32 cellular contexts compared by ENCODE assay signal in the genomic region with DNA sequence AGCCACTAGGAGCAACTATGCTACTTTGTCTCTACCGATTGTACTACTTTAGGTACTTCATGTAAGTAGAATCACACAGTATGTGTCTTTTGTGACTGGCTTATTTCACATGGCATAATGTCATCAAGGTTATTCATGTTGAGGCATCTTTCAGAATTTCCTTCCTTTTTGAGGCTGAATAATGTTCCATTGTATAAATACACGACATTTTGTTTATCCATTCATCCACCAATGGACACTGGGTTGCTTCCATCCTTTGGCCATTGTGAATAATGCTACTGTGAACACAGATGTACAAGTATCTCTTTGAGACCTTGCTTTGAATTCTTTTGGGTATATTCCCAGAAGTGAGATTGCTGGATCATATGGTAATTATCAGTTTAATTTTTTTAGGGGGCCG.
"Had no signal": no experiment of that assay in that cellular context is flagged by ENCODE, and none has a peak within 500 bp of the region (broad histone marks: within the 10 kb centered on the region; RNA-seq: fewer than 3 reads in every experiment).

No MANE protein-coding gene starts in this region.

- H3K27ac ChIP-seq: ascending aorta, cardiac muscle cell, coronary artery, esophagus muscularis mucosa, foreskin keratinocyte, left lung, lower lobe of right lung, pancreas, psoas muscle, right atrium auricular region, stomach, testis had no signal

- H3K27ac Mint-ChIP-seq: activated CD4-positive, alpha-beta memory T cell treated with anti-CD3 and anti-CD28 coated beads for 36 hours; activated CD4-positive, alpha-beta T cell treated with anti-CD3 and anti-CD28 coated beads, Interleukin-2, amount 10 ng/mL, durations not matched to agents 24 days and 14 days; activated naive CD4-positive, alpha-beta T cell treated with anti-CD3 and anti-CD28 coated beads, Interleukin-2, amount 10 ng/mL, durations not matched to agents 7 days and 5 days; activated naive CD8-positive, alpha-beta T cell treated with anti-CD3 and anti-CD28 coated beads, Interleukin-2, amount 10 ng/mL, durations not matched to agents 7 days and 5 days; activated T-helper 1 cell treated with anti-CD3 and anti-CD28 coated beads, Interleukin-12 subunit alpha, Interleukin-12 subunit beta, Interleukin-2, Interleukin-4 antibody, amounts not matched to agents 30 ng/mL and 10 ng/mL and 1 ng/mL, durations not matched to agents 14 hours and 24 hours and 36 hours; brain; endodermal cell; stimulated activated naive B cell treated with anti-CD40 and anti-IgM and Interleukin-4, amounts not matched to agents 10 μg/mL and 1 μg/mL and 100 μg/mL, for 72 hours had no signal

- H3K9me3 Mint-ChIP-seq: activated CD4-positive, alpha-beta memory T cell treated with anti-CD3 and anti-CD28 coated beads for 36 hours; activated CD4-positive, alpha-beta T cell treated with anti-CD3 and anti-CD28 coated beads, Interleukin-2, amount 10 ng/mL, durations not matched to agents 24 days and 14 days; activated naive CD4-positive, alpha-beta T cell treated with anti-CD3 and anti-CD28 coated beads, Interleukin-2, amount 10 ng/mL, durations not matched to agents 7 days and 5 days; activated naive CD8-positive, alpha-beta T cell treated with anti-CD3 and anti-CD28 coated beads, Interleukin-2, amount 10 ng/mL, durations not matched to agents 7 days and 5 days; activated T-helper 1 cell treated with anti-CD3 and anti-CD28 coated beads, Interleukin-12 subunit alpha, Interleukin-12 subunit beta, Interleukin-2, Interleukin-4 antibody, amounts not matched to agents 30 ng/mL and 10 ng/mL and 1 ng/mL, durations not matched to agents 14 hours and 24 hours and 36 hours; endodermal cell; stimulated activated naive B cell treated with anti-CD40 and anti-IgM and Interleukin-4, amounts not matched to agents 10 μg/mL and 1 μg/mL and 100 μg/mL, for 72 hours had no signal

- H3K36me3 Mint-ChIP-seq: activated CD4-positive, alpha-beta memory T cell treated with anti-CD3 and anti-CD28 coated beads for 36 hours; activated naive CD4-positive, alpha-beta T cell treated with anti-CD3 and anti-CD28 coated beads, Interleukin-2, amount 10 ng/mL, durations not matched to agents 7 days and 5 days; naive B cell had no signal

- H3K27me3 Mint-ChIP-seq: activated CD4-positive, alpha-beta memory T cell treated with anti-CD3 and anti-CD28 coated beads for 36 hours; activated CD4-positive, alpha-beta T cell treated with anti-CD3 and anti-CD28 coated beads, Interleukin-2, amount 10 ng/mL, durations not matched to agents 24 days and 14 days; activated naive CD4-positive, alpha-beta T cell treated with anti-CD3 and anti-CD28 coated beads, Interleukin-2, amount 10 ng/mL, durations not matched to agents 7 days and 5 days; activated naive CD8-positive, alpha-beta T cell treated with anti-CD3 and anti-CD28 coated beads, Interleukin-2, amount 10 ng/mL, durations not matched to agents 7 days and 5 days; brain; naive B cell; stimulated activated naive B cell treated with anti-CD40 and anti-IgM and Interleukin-4, amounts not matched to agents 10 μg/mL and 1 μg/mL and 100 μg/mL, for 72 hours had no signal

- DNase-seq: activated CD4-positive, alpha-beta memory T cell treated with anti-CD3 and anti-CD28 coated beads for 36 hours; activated CD4-positive, alpha-beta T cell treated with anti-CD3 and anti-CD28 coated beads, Interleukin-2, amount 10 ng/mL, durations not matched to agents 24 days and 14 days; activated CD4-positive, CD25-positive, alpha-beta regulatory T cell treated with anti-CD3 and anti-CD28 coated beads, Interleukin-2, amount 50 U/mL, for 72 hours; activated CD8-positive, alpha-beta memory T cell treated with anti-CD3 and anti-CD28 coated beads, Interleukin-2, amount 50 U/mL, for 4 hours; activated gamma-delta T cell; activated naive CD4-positive, alpha-beta T cell treated with anti-CD3 and anti-CD28 coated beads, Interleukin-2, amount 10 ng/mL, durations not matched to agents 7 days and 5 days; activated naive CD8-positive, alpha-beta T cell treated with anti-CD3 and anti-CD28 coated beads, Interleukin-2, amount 10 ng/mL, durations not matched to agents 7 days and 5 days; activated T-cell treated with anti-CD3 and anti-CD28 coated beads, Interleukin-2, amount 50 U/mL, for 1 hour; endodermal cell; foreskin keratinocyte; kidney glomerular epithelial cell; left lung; lower lobe of right lung; naive B cell; nucleus accumbens; pancreas; psoas muscle; stimulated activated CD4-positive, alpha-beta T cell treated with anti-CD3 and anti-CD28 coated beads, Interleukin-2, amount 100 ng/mL, for 24 hours; stimulated activated naive B cell treated with anti-CD40 and anti-IgM and Interleukin-4, amounts not matched to agents 10 μg/mL and 1 μg/mL and 100 μg/mL, for 72 hours; stomach; T-helper 2 cell; testis; trophoblast cell had no signal

- ATAC-seq: foreskin keratinocyte; left lung; lower lobe of right lung; pancreas; psoas muscle; stimulated activated naive B cell treated with anti-CD40 and anti-IgM and Interleukin-4, amounts not matched to agents 10 μg/mL and 1 μg/mL and 100 μg/mL, for 72 hours had no signal

- FAIRE-seq: pancreas, urothelium cell line had no signal

- H3K4me3 ChIP-seq: ascending aorta, cardiac muscle cell, coronary artery, esophagus muscularis mucosa, left lung, lower lobe of right lung, pancreas, psoas muscle, right atrium auricular region, smooth muscle cell, stomach, testis had no signal

- H3K4me1 ChIP-seq: ascending aorta, esophagus muscularis mucosa, pancreas, right atrium auricular region, testis had no signal

- H3K9me3 ChIP-seq: ascending aorta, esophagus muscularis mucosa, left lung, lower lobe of right lung, pancreas, psoas muscle, right atrium auricular region, stomach, testis had no signal

- H3K4me3 Mint-ChIP-seq: activated CD4-positive, alpha-beta memory T cell treated with anti-CD3 and anti-CD28 coated beads for 36 hours; activated CD4-positive, alpha-beta T cell treated with anti-CD3 and anti-CD28 coated beads, Interleukin-2, amount 10 ng/mL, durations not matched to agents 24 days and 14 days; activated naive CD4-positive, alpha-beta T cell treated with anti-CD3 and anti-CD28 coated beads, Interleukin-2, amount 10 ng/mL, durations not matched to agents 7 days and 5 days; activated naive CD8-positive, alpha-beta T cell treated with anti-CD3 and anti-CD28 coated beads, Interleukin-2, amount 10 ng/mL, durations not matched to agents 7 days and 5 days; activated T-helper 1 cell treated with anti-CD3 and anti-CD28 coated beads, Interleukin-12 subunit alpha, Interleukin-12 subunit beta, Interleukin-2, Interleukin-4 antibody, amounts not matched to agents 30 ng/mL and 10 ng/mL and 1 ng/mL, durations not matched to agents 14 hours and 24 hours and 36 hours; brain; endodermal cell; naive B cell; stimulated activated naive B cell treated with anti-CD40 and anti-IgM and Interleukin-4, amounts not matched to agents 10 μg/mL and 1 μg/mL and 100 μg/mL, for 72 hours had no signal

- H3K4me1 Mint-ChIP-seq: endodermal cell had no signal
